In the genomic region with DNA sequence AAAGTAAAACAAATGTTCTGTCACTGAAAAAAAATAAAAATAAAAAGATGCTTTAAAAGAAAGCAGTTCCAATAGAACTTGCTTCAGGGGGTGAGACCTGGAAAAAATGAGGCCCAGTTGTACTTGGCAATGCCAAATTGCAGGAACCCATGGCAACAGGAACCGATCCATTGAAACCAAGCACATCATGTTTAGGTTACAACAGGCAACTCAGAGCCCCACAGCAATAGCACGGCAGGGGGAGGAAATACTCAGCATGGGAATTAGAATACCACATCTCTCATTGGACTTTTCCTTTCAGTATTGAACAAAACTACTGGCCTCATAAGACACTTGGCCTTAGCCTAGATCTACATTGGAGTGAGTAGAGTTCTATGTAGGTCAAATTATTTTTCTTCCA, we compare ENCODE assay signal across 1 cellular context.
TF ChIP-seq lines count a peak whose summit lies in the region.

No MANE protein-coding gene starts in this region.

TF ChIP-seq in IMR-90, 13 proteins besides CTCF, POLR2A, EP300 and RAD21 (continued from another document):
- TF ChIP-seq BHLHE40 (IDR thresholded peaks at IDR 0.05; ENCODE audit: low read depth, low read length) (no peak), RFX5 (IDR thresholded peaks at IDR 0.05; ENCODE audit: low read depth, low read length) (no peak), SMC3 (IDR thresholded peaks at IDR 0.05; ENCODE audit: low read depth, low read length) (no peak), NFE2L2 (IDR thresholded peaks at IDR 0.05; ENCODE audit: low read depth, low read length) (no peak)
- TF ChIP-seq, protein P1, sequence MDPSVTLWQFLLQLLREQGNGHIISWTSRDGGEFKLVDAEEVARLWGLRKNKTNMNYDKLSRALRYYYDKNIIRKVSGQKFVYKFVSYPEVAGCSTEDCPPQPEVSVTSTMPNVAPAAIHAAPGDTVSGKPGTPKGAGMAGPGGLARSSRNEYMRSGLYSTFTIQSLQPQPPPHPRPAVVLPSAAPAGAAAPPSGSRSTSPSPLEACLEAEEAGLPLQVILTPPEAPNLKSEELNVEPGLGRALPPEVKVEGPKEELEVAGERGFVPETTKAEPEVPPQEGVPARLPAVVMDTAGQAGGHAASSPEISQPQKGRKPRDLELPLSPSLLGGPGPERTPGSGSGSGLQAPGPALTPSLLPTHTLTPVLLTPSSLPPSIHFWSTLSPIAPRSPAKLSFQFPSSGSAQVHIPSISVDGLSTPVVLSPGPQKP (IDR thresholded peaks at IDR 0.05; ENCODE audit: borderline replicate concordance, low read depth, low read length), result no peak
TF ChIP-seq in IMR-90: peak in this region for 0.
